ENCODE assay signal across 16 cellular contexts in genomic region chr7:6162331-6162620, GRCh38. TPM values are rescaled to one million over a fixed set of nuclear protein-coding genes. Genes with fewer than 3 reads are reported as not detected.
DNase-seq lines count a peak whose midpoint lies in the region; ATAC-seq lines count a peak whose summit lies in the region.
"Had no signal": no experiment of that assay in that cellular context is flagged by ENCODE, and none has a peak within 500 bp of the region (broad histone marks: within the 10 kb centered on the region; RNA-seq: fewer than 3 reads in every experiment).

No MANE protein-coding gene starts in this region.

- no peaks in the 10 kb centered on the region for H3K9me3 Mint-ChIP-seq in T-helper 2 cell treated with Interferon-gamma antibody and Interleukin-4, amounts not matched to agents 5 μg/mL and 100 μg/mL, for 36 hours
- H3K9me3 Mint-ChIP-seq: CD4-positive, CD25-positive, alpha-beta regulatory T cell; IgD-negative memory B cell; T-helper 1 cell treated with Interleukin-12 subunit alpha and Interleukin-12 subunit beta and Interleukin-4 antibody, amounts not matched to agents 30 μg/mL and 1 μg/mL, for 36 hours had no signal

- intact Hi-C loops in Right ventricle myocardium inferior (cut with DNase I) (loop anchor here (5.0 kb wide), 1 partner anchor 70 kb away; no protein-coding TSS in a partner anchor), aorta (cut with DNase I) (loop anchor here (1.0 to 5.0 kb wide), 3 partner anchors 109 to 161 kb away; partner anchors contain the start of gene CYTH3 (in 1 of the 2))

- H3K36me3 ChIP-seq in muscle layer of duodenum (ENCODE audit: control insufficient read depth in 1 of 2, insufficient read depth in 2 of 2, low read length in 2 of 2): peaks cover 8 to 26% of the 10 kb centered on the region in 2 donors
- no peaks in the 10 kb centered on the region for H3K36me3 ChIP-seq in aorta (ENCODE audit: control insufficient read depth in 1 of 2, insufficient read depth in 2 of 2, low read length in 1 of 2)

- peak overlapping the region; percentile 39 for H3K4me3 Mint-ChIP-seq in T-helper 2 cell treated with Interferon-gamma antibody and Interleukin-4, amounts not matched to agents 5 μg/mL and 100 μg/mL, for 36 hours
- H3K4me3 Mint-ChIP-seq: CD4-positive, CD25-positive, alpha-beta regulatory T cell; IgD-negative memory B cell; T-helper 1 cell treated with Interleukin-12 subunit alpha and Interleukin-12 subunit beta and Interleukin-4 antibody, amounts not matched to agents 30 μg/mL and 1 μg/mL, for 36 hours had no signal

- H3K27me3 ChIP-seq in muscle layer of duodenum (ENCODE audit: low read depth, low read length) (no peaks in the 10 kb centered on the region), aorta (ENCODE audit: control insufficient read depth in 1 of 2, insufficient read depth in 2 of 2, low read length in 1 of 2) (no peaks in the 10 kb centered on the region)

- H3K27ac ChIP-seq in muscle layer of duodenum (ENCODE audit: low read length) (peak overlapping the region; percentile 63), aorta (ENCODE audit: low read depth in 1 of 2, low read length in 2 of 2) (peak overlapping the region; percentile 53 to 89)
- H3K27ac ChIP-seq: 22Rv1 had no signal

- DNase-seq in T-helper 2 cell treated with Interferon-gamma antibody and Interleukin-4, amounts not matched to agents 5 μg/mL and 100 μg/mL, for 36 hours (ENCODE audit: low spot score): no peak
- no peak for DNase-seq in T-helper 2 cell
- peak; percentile 85 for DNase-seq in Right ventricle myocardium inferior (ENCODE audit: missing footprints)
- DNase-seq in aorta: peak; percentile 85 to 90
- no peak for DNase-seq in middle frontal gyrus (ENCODE audit: extremely low spot score, low spot score)
- DNase-seq in DMS 273 (lab: John Stamatoyannopoulos, UW; ENCODE audit: unreplicated experiment): no peak
- no peak for DNase-seq in HT-29 (ENCODE audit: low spot score)
- DNase-seq: erythroblast; NCI-H1092 treated with DMSO at 0.1 percent for 48 hours; NCI-H2171; stimulated activated CD4-positive, alpha-beta T cell treated with anti-CD3 and anti-CD28 coated beads, Interleukin-4, amount 100 ng/mL, for 24 hours had no signal

- H3K27me3 Mint-ChIP-seq in T-helper 2 cell treated with Interferon-gamma antibody and Interleukin-4, amounts not matched to agents 5 μg/mL and 100 μg/mL, for 36 hours (ENCODE audit: low read depth): no peaks in the 10 kb centered on the region
- H3K27me3 Mint-ChIP-seq: IgD-negative memory B cell had no signal

- peaks cover 25% of the 10 kb centered on the region for H3K36me3 Mint-ChIP-seq in T-helper 2 cell treated with Interferon-gamma antibody and Interleukin-4, amounts not matched to agents 5 μg/mL and 100 μg/mL, for 36 hours (ENCODE audit: low read depth)

- ATAC-seq in Right ventricle myocardium inferior (peak; percentile 68), aorta (ENCODE audit: low FRiP score) (peak; percentile 78)

- H3K27ac Mint-ChIP-seq in T-helper 2 cell treated with Interferon-gamma antibody and Interleukin-4, amounts not matched to agents 5 μg/mL and 100 μg/mL, for 36 hours: no peak overlapping the region
- H3K27ac Mint-ChIP-seq: IgD-negative memory B cell; T-helper 1 cell treated with Interleukin-12 subunit alpha and Interleukin-12 subunit beta and Interleukin-4 antibody, amounts not matched to agents 30 μg/mL and 1 μg/mL, for 36 hours had no signal

- no peak overlapping the region for H3K4me3 ChIP-seq in muscle layer of duodenum (ENCODE audit: low read depth in 1 of 2, low read length in 2 of 2)
- no peak overlapping the region for H3K4me3 ChIP-seq in aorta (ENCODE audit: low read length in 2 of 2)

- H3K4me1 ChIP-seq in muscle layer of duodenum (ENCODE audit: control insufficient read depth in 1 of 2, insufficient read depth in 2 of 2, low read length in 2 of 2): peaks cover 0 to 20% of the 10 kb centered on the region in 2 donors
- no peaks in the 10 kb centered on the region for H3K4me1 ChIP-seq in aorta (ENCODE audit: control insufficient read depth in 1 of 2, insufficient read depth in 2 of 2, low read length in 2 of 2)

- no peaks in the 10 kb centered on the region for H3K9me3 ChIP-seq in muscle layer of duodenum (ENCODE audit: control insufficient read depth in 1 of 2, low read length in 2 of 2)
- no peaks in the 10 kb centered on the region for H3K9me3 ChIP-seq in aorta (ENCODE audit: control insufficient read depth, low read length)

- WGBS in aorta, 2 donors: 2 to 4% methylated on average over 8 of the region's 8 CpGs

- H3K4me1 Mint-ChIP-seq in T-helper 2 cell treated with Interferon-gamma antibody and Interleukin-4, amounts not matched to agents 5 μg/mL and 100 μg/mL, for 36 hours (ENCODE audit: low read depth): peaks cover 16% of the 10 kb centered on the region

RNA-seq across cellular contexts. Expression of gene USP42, which starts 57.5 kb away (rescaled TPM):
- total RNA-seq in Right ventricle myocardium inferior (4.4 TPM), aorta (10 to 100 TPM; 11.3 to 12.6 TPM)
- 1 to 10 TPM; 2.4 to 4.6 TPM for polyA plus RNA-seq in aorta
- 10.0 and 10.3 TPM in 2 replicates for total RNA-seq in HT-29 (2014; rRNA removed; shearing (Covaris generic))

Comparison
In these comparisons a context has a peak if more than half of its experiments do, and no peak if none do; other contexts are left out.
1. DNase-seq: peak in Right ventricle myocardium inferior (single experiment) and aorta (2 of 2); none in T-helper 2 cell treated with Interferon-gamma antibody and Interleukin-4, amounts not matched to agents 5 μg/mL and 100 μg/mL, for 36 hours (single experiment), T-helper 2 cell (0 of 5), middle frontal gyrus (single experiment), DMS 273 (single experiment) and HT-29 (single experiment).